1 cellular context compared by ENCODE assay signal in the genomic region with DNA sequence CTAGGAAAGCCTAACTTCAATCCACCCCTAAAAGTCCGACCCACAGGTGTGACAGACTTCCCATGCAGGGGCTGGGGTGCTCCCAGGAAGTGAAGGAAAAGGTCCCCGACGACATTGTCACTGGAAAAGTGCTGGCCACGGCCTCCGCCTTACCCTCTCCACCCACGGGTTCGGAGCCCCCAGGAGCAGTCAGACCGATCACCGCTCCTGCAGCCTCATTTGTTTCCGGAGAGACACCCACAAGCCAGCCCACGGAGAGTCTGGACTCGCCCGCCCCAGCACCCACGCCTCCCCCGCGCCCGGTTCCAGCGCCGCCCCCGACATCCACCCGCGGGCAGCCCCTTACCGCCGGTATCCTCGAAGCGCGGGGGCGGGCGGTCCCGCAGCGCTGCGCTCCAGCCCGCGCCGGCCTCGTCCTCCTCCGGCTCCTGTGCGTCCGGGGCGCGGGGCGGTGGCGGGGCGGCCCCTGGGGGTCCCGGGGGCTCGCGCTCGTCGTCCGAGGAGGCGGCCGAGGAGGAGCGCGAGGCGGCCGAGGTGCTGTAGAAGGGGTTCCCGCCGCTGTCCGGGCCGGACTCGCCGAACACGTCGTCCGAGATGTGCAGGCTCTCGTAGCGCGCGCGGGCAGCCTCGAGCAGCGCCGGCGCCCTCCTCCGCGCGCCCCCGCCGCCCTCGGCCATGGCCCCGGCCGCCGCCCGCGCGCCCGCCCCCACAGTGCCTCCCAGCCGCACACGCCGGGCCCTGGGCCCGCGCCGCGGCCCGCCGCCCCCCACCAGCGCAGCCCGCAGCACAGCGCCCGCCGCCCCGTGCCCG.
TF ChIP-seq lines count a peak whose summit lies in the region.

No MANE protein-coding gene starts in this region.

TF ChIP-seq in SK-N-SH, 30 proteins besides CTCF, POLR2A, EP300 and RAD21 (continued from another document):
- TF ChIP-seq, protein P1, sequence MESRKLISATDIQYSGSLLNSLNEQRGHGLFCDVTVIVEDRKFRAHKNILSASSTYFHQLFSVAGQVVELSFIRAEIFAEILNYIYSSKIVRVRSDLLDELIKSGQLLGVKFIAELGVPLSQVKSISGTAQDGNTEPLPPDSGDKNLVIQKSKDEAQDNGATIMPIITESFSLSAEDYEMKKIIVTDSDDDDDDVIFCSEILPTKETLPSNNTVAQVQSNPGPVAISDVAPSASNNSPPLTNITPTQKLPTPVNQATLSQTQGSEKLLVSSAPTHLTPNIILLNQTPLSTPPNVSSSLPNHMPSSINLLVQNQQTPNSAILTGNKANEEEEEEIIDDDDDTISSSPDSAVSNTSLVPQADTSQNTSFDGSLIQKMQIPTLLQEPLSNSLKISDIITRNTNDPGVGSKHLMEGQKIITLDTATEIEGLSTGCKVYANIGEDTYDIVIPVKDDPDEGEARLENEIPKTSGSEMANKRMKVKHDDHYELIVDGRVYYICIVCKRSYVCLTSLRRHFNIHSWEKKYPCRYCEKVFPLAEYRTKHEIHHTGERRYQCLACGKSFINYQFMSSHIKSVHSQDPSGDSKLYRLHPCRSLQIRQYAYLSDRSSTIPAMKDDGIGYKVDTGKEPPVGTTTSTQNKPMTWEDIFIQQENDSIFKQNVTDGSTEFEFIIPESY (IDR thresholded peaks at IDR 0.05; ENCODE audit: borderline replicate concordance, low read depth): no peak
- TF ChIP-seq YY1 (IDR thresholded peaks at IDR 0.05; ENCODE audit: low read depth): no peak
- no peak for TF ChIP-seq ELF1 (IDR thresholded peaks at IDR 0.05)
- TF ChIP-seq SIN3A (IDR thresholded peaks at IDR 0.05; ENCODE audit: borderline replicate concordance, low read depth, low read length): no peak
- no peak for TF ChIP-seq TCF12 (IDR thresholded peaks at IDR 0.05)
- no peak for TF ChIP-seq FOXM1 (IDR thresholded peaks at IDR 0.05; ENCODE audit: low read depth)
- TF ChIP-seq, protein P2, sequence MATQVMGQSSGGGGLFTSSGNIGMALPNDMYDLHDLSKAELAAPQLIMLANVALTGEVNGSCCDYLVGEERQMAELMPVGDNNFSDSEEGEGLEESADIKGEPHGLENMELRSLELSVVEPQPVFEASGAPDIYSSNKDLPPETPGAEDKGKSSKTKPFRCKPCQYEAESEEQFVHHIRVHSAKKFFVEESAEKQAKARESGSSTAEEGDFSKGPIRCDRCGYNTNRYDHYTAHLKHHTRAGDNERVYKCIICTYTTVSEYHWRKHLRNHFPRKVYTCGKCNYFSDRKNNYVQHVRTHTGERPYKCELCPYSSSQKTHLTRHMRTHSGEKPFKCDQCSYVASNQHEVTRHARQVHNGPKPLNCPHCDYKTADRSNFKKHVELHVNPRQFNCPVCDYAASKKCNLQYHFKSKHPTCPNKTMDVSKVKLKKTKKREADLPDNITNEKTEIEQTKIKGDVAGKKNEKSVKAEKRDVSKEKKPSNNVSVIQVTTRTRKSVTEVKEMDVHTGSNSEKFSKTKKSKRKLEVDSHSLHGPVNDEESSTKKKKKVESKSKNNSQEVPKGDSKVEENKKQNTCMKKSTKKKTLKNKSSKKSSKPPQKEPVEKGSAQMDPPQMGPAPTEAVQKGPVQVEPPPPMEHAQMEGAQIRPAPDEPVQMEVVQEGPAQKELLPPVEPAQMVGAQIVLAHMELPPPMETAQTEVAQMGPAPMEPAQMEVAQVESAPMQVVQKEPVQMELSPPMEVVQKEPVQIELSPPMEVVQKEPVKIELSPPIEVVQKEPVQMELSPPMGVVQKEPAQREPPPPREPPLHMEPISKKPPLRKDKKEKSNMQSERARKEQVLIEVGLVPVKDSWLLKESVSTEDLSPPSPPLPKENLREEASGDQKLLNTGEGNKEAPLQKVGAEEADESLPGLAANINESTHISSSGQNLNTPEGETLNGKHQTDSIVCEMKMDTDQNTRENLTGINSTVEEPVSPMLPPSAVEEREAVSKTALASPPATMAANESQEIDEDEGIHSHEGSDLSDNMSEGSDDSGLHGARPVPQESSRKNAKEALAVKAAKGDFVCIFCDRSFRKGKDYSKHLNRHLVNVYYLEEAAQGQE (IDR thresholded peaks at IDR 0.05; ENCODE audit: low read depth, low read length): no peak
- TF ChIP-seq GABPA (IDR thresholded peaks at IDR 0.05; ENCODE audit: low read depth): no peak
- TF ChIP-seq, protein P3, sequence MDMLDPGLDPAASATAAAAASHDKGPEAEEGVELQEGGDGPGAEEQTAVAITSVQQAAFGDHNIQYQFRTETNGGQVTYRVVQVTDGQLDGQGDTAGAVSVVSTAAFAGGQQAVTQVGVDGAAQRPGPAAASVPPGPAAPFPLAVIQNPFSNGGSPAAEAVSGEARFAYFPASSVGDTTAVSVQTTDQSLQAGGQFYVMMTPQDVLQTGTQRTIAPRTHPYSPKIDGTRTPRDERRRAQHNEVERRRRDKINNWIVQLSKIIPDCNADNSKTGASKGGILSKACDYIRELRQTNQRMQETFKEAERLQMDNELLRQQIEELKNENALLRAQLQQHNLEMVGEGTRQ (IDR thresholded peaks at IDR 0.05; ENCODE audit: borderline replicate concordance, low read depth, low read length): no peak
- TF ChIP-seq GATA2 (CRISPR knock-in tag; IDR thresholded peaks at IDR 0.05): no peak
- no peak for TF ChIP-seq MEF2A (IDR thresholded peaks at IDR 0.05; ENCODE audit: borderline replicate concordance, low read depth)
TF ChIP-seq in SK-N-SH: peak in this region for 0.
